29 cellular contexts compared by ENCODE assay signal in genomic region chr20:53681352-53682212, GRCh38.
"Had no signal": no experiment of that assay in that cellular context is flagged by ENCODE, and none has a peak within 500 bp of the region (broad histone marks: within the 10 kb centered on the region; RNA-seq: fewer than 3 reads in every experiment).

No MANE protein-coding gene starts in this region.

- ATAC-seq: effector memory CD8-positive, alpha-beta T cell; gastrocnemius medialis; left lung; lower lobe of right lung; naive thymus-derived CD8-positive, alpha-beta T cell; right cardiac atrium; stimulated activated effector memory CD8-positive, alpha-beta T cell treated with anti-CD3 and anti-CD28 coated beads, Interleukin-12 subunit alpha, Interleukin-12 subunit beta, amount 100 ng/mL, for 72 hours; upper lobe of right lung had no signal

- H3K27me3 ChIP-seq: gastrocnemius medialis, left lung, neural progenitor cell, upper lobe of right lung had no signal

- DNase-seq: activated CD4-positive, alpha-beta memory T cell treated with anti-CD3 and anti-CD28 coated beads, Interleukin-2, amount 10 ng/mL, durations not matched to agents 7 days and 5 days; activated CD4-positive, alpha-beta T cell treated with anti-CD3 and anti-CD28 coated beads for 48 hours; activated CD8-positive, alpha-beta memory T cell treated with anti-CD3 and anti-CD28 coated beads, Interleukin-2, amount 50 U/mL, for 48 hours; activated gamma-delta T cell; activated naive CD4-positive, alpha-beta T cell treated with anti-CD3 and anti-CD28 coated beads, Interleukin-2, amount 10 ng/mL, durations not matched to agents 7 days and 5 days; activated naive CD8-positive, alpha-beta T cell treated with anti-CD3 and anti-CD28 coated beads, Interleukin-2, amount 10 ng/mL, durations not matched to agents 7 days and 5 days; activated T-cell treated with anti-CD3 and anti-CD28 coated beads, Interleukin-2, amount 50 U/mL, for 24 hours; caudate nucleus; cortex of kidney; effector memory CD8-positive, alpha-beta T cell; erythroblast; gastrocnemius medialis; glutamatergic neuron; left lung; lower lobe of right lung; mesenchymal stem cell; naive thymus-derived CD8-positive, alpha-beta T cell; right cardiac atrium; stimulated activated CD4-positive, alpha-beta T cell treated with anti-CD3 and anti-CD28 coated beads, Interleukin-12 subunit alpha, Interleukin-12 subunit beta, amount 100 ng/mL, for 4 hours; stimulated activated CD4-positive, alpha-beta T cell treated with anti-CD3 and anti-CD28 coated beads, Interleukin-4, amount 100 ng/mL, for 1 hour; substantia nigra had no signal

- FAIRE-seq: astrocyte, islet of Langerhans, TTC549 had no signal

- H2AFZ ChIP-seq: neural progenitor cell had no signal

- H3K27ac ChIP-seq: gastrocnemius medialis, left lung, lower lobe of right lung, neural progenitor cell, skin epidermis, upper lobe of right lung, VCaP had no signal

- H3K36me3 ChIP-seq: gastrocnemius medialis, left lung, lower lobe of right lung, neural progenitor cell, upper lobe of right lung had no signal

- H3K4me2 ChIP-seq: neural progenitor cell had no signal

- H3K4me3 ChIP-seq: gastrocnemius medialis, left lung, lower lobe of right lung, neural progenitor cell, skin epidermis, upper lobe of right lung had no signal

- H3K9me3 ChIP-seq: gastrocnemius medialis, left lung, lower lobe of right lung, upper lobe of right lung had no signal

- H3K9ac ChIP-seq: neural progenitor cell had no signal
